ENCODE assay signal across 22 cellular contexts in genomic region chr6:169087436-169088046, GRCh38.
DNase-seq lines count a peak whose midpoint lies in the region; ATAC-seq, FAIRE-seq and TF ChIP-seq lines count a peak whose summit lies in the region.
"Had no signal": no experiment of that assay in that cellular context is flagged by ENCODE, and none has a peak within 500 bp of the region (broad histone marks: within the 10 kb centered on the region; RNA-seq: fewer than 3 reads in every experiment).

No MANE protein-coding gene starts in this region.

- H3K27me3 ChIP-seq in H7 (ENCODE audit: control insufficient read depth, insufficient read depth, low read length) = no peaks in the 10 kb centered on the region

- H3K36me3 Mint-ChIP-seq in osteocyte (ENCODE audit: unreplicated experiment) = peaks cover 21% of the 10 kb centered on the region
- H3K36me3 Mint-ChIP-seq: activated naive CD4-positive, alpha-beta T cell treated with anti-CD3 and anti-CD28 coated beads, Interleukin-2, amount 50 U/mL, for 24 hours; stimulated activated effector memory CD8-positive, alpha-beta T cell treated with anti-CD3 and anti-CD28 coated beads, Interleukin-12 subunit alpha, Interleukin-12 subunit beta, amount 100 ng/mL, for 72 hours had no signal

- peaks cover 46% of the 10 kb centered on the region for H3K4me1 Mint-ChIP-seq in osteocyte (ENCODE audit: unreplicated experiment)
- H3K4me1 Mint-ChIP-seq: activated naive CD4-positive, alpha-beta T cell treated with anti-CD3 and anti-CD28 coated beads, Interleukin-2, amount 50 U/mL, for 24 hours; stimulated activated effector memory CD8-positive, alpha-beta T cell treated with anti-CD3 and anti-CD28 coated beads, Interleukin-12 subunit alpha, Interleukin-12 subunit beta, amount 100 ng/mL, for 72 hours had no signal

- H3K4me3 Mint-ChIP-seq in osteocyte (ENCODE audit: unreplicated experiment) = no peak overlapping the region
- H3K4me3 Mint-ChIP-seq: activated naive CD4-positive, alpha-beta T cell treated with anti-CD3 and anti-CD28 coated beads, Interleukin-2, amount 50 U/mL, for 24 hours; stimulated activated effector memory CD8-positive, alpha-beta T cell treated with anti-CD3 and anti-CD28 coated beads, Interleukin-12 subunit alpha, Interleukin-12 subunit beta, amount 100 ng/mL, for 72 hours had no signal

- peak overlapping the region; percentile 82 for H3K27ac Mint-ChIP-seq in osteocyte (ENCODE audit: unreplicated experiment)
- H3K27ac Mint-ChIP-seq: activated naive CD4-positive, alpha-beta T cell treated with anti-CD3 and anti-CD28 coated beads, Interleukin-2, amount 50 U/mL, for 24 hours; stimulated activated effector memory CD8-positive, alpha-beta T cell treated with anti-CD3 and anti-CD28 coated beads, Interleukin-12 subunit alpha, Interleukin-12 subunit beta, amount 100 ng/mL, for 72 hours had no signal

- TF ChIP-seq CTCF in fibroblast of pulmonary artery (IDR thresholded peaks at IDR 0.05; ENCODE audit: low read length, missing control alignments) (no peak), osteocyte (IDR thresholded peaks at IDR 0.05) (no peak)

- DNase-seq in EH (ENCODE audit: low read depth) (peak; percentile 77), NCI-H226 (peak; percentile 44), fibroblast of pulmonary artery (ENCODE audit: low read depth) (peak; percentile 56), osteocyte (ENCODE audit: extremely low spot score, unreplicated experiment) (no peak), frontal cortex (ENCODE audit: low spot score in 2 of 2) (no peak), H7 (no peak), T1000 (lab: John Stamatoyannopoulos, UW) (no peak)
- DNase-seq: activated CD4-positive, CD25-positive, alpha-beta regulatory T cell; activated T-cell treated with anti-CD3 and anti-CD28 coated beads, Interleukin-2, amount 50 U/mL, for 48 hours; foreskin melanocyte; kidney glomerular epithelial cell; mucosa of descending colon; NCI-H2171 treated with DMSO at 0.1 percent for 48 hours; NCI-H82; nucleus accumbens; OCI-M1; SIG-M5 had no signal

- H3K9me3 Mint-ChIP-seq in osteocyte (ENCODE audit: unreplicated experiment) = peaks cover 15% of the 10 kb centered on the region

- H3K4me3 ChIP-seq in fibroblast of pulmonary artery (replicated peaks; ENCODE audit: low read depth, low read length) = no peak overlapping the region
- H3K4me3 ChIP-seq in H7 (ENCODE audit: insufficient read depth, low read depth, low read length) = no peak overlapping the region
- H3K4me3 ChIP-seq: mucosa of descending colon had no signal

- ATAC-seq in GM21825 (IDR thresholded peaks at IDR 0.05; ENCODE audit: unreplicated experiment) = no peak
- ATAC-seq: mucosa of descending colon; stimulated activated effector memory CD8-positive, alpha-beta T cell treated with anti-CD3 and anti-CD28 coated beads, Interleukin-12 subunit alpha, Interleukin-12 subunit beta, amount 100 ng/mL, for 72 hours had no signal

- FAIRE-seq in frontal cortex (lab: Jason Lieb, UNC) = no peak
- FAIRE-seq: colon, HTR-8/SVneo had no signal

- H3K36me3 ChIP-seq in H7 (replicated peaks; ENCODE audit: control insufficient read depth, insufficient read depth, low read length) = no peaks in the 10 kb centered on the region

- no peaks in the 10 kb centered on the region for H3K27me3 Mint-ChIP-seq in osteocyte (ENCODE audit: unreplicated experiment)

Comparison
In these comparisons a context has a peak if more than half of its experiments do, and no peak if none do; other contexts are left out.
1. DNase-seq: peak in EH (single experiment), NCI-H226 (single experiment) and fibroblast of pulmonary artery (single experiment); none in osteocyte (single experiment), frontal cortex (0 of 2), H7 (single experiment) and T1000 (single experiment).